In the genomic region with DNA sequence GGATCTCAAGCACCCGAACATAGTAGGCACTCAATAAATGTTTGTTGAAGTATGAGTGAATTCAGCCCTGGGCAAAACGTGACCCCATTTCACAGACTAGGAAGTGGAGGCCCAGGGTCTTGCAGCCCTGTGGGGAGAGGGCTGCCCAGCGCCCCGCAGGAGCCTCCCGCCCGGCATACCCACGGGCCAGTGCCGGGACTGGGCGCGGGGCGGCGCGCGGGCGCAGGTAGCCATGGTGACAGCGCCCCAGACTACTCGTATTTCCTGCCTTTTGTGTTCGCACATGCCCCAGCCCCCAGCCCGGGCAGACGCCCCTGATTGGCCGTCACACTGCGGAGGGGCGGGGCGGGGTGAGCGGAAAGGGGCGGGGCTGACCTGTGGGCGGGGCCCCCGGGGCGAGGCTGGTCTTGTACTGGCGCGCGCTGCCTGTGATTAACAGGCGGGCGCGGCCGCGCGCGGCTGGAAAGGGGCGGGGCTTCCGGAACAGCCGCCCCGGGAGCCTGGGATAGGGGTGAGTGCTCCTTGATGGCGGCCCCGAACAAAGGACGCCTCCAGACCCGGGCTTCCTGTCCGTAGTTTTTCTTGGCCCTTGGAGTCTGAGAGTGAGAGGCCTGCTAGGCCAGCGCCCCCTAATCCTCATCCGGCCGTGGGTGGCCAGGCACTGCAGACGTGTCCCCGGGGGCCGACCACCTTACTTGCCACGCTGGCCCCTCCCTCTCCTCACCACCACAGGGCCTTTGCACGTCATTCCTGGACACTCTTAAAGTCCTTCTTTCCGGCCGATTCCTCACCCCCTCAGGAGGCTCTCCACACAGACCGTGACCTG, we compare ENCODE assay signal across 8 cellular contexts.
DNase-seq lines count a peak whose midpoint lies in the region; ATAC-seq lines count a peak whose summit lies in the region.

No MANE protein-coding gene starts in this region.

- H3K4me2 ChIP-seq in neuronal stem cell (ENCODE audit: insufficient read depth, low read length, poor library complexity, severe bottlenecking), result peak overlapping the region; percentile 35

- H4K8ac ChIP-seq in neuronal stem cell (ENCODE audit: low read depth, low read length), result peak overlapping the region; percentile 7

- H3K9ac ChIP-seq in neuronal stem cell (ENCODE audit: low read depth, low read length, poor library complexity), result peak overlapping the region; percentile 44

- peak overlapping the region; percentile 33 for H2BK120ac ChIP-seq in neuronal stem cell (ENCODE audit: low read depth, low read length)

- in situ Hi-C loops in KBM-7 (cut with MboI; ENCODE audit: low pct_unique_long_range_greater_than_20kb, low sequenced_read_pairs), result no loop called here

- H3K4me1 ChIP-seq in neuronal stem cell (ENCODE audit: control insufficient read depth in 2 of 2, insufficient read depth in 1 of 2, low read depth in 1 of 2, low read length in 2 of 2), result peaks cover 29 to 38% of the 10 kb centered on the region in 2 donors

- whole genome bisulfite sequencing in neuronal stem cell (ENCODE audit: extremely low coverage in 2 of 2, insufficient read length in 2 of 2, insufficient replicate concordance in 1 of 2), 2 donors, result no CpG with 5 or more reads among the region's 59 CpGs

- H2BK12ac ChIP-seq in neuronal stem cell (ENCODE audit: low read length), result peak overlapping the region; percentile 75

- H2BK15ac ChIP-seq in neuronal stem cell (ENCODE audit: low read length), result peak overlapping the region; percentile 59

- H2AK5ac ChIP-seq in neuronal stem cell (ENCODE audit: low read depth, low read length), result peak overlapping the region; percentile 97

- H3K36me3 ChIP-seq in neuronal stem cell (replicated peaks in 1 of 2; ENCODE audit: control insufficient read depth in 2 of 2, insufficient read depth in 2 of 2, low read length in 2 of 2), result peaks cover 2 to 31% of the 10 kb centered on the region in 2 donors

- no peaks in the 10 kb centered on the region for H3K9me3 ChIP-seq in neuronal stem cell (replicated peaks in 1 of 2; ENCODE audit: control insufficient read depth in 2 of 2, insufficient read depth in 1 of 2, low read depth in 1 of 2, low read length in 2 of 2)

- peak overlapping the region; percentile 60 for H2BK5ac ChIP-seq in neuronal stem cell (ENCODE audit: low read length)

- H3K27ac ChIP-seq in neuronal stem cell (replicated peaks; ENCODE audit: low read length), result peak overlapping the region; percentile 59

- H3K14ac ChIP-seq in neuronal stem cell (ENCODE audit: low read length), result peak overlapping the region; percentile 43

- H4K91ac ChIP-seq in neuronal stem cell (ENCODE audit: low read depth, low read length, poor library complexity), result no peak overlapping the region

- peak overlapping the region; percentile 93 for H3K18ac ChIP-seq in neuronal stem cell (ENCODE audit: low read length)

- peaks cover 17% of the 10 kb centered on the region for H3K79me1 ChIP-seq in neuronal stem cell (ENCODE audit: low read depth, low read length)

- H3K27me3 ChIP-seq in neuronal stem cell (ENCODE audit: control insufficient read depth in 3 of 3, insufficient read depth in 3 of 3, low read depth in 1 of 3, low read length in 3 of 3), result no peaks in the 10 kb centered on the region

- peak overlapping the region; percentile 92 for H3K23ac ChIP-seq in neuronal stem cell (ENCODE audit: low read depth, low read length, poor library complexity)

- H3K4me3 ChIP-seq in neuronal stem cell (ENCODE audit: low read length in 2 of 2), result peak overlapping the region; percentile 20 to 28

- H3K4ac ChIP-seq in neuronal stem cell (ENCODE audit: low read length), result peak overlapping the region; percentile 95

- DNase-seq in Daoy (ENCODE audit: low read depth), result peak; percentile 97
- peak; percentile 91 for DNase-seq in KBM-7
- peak; percentile 88 for DNase-seq in SIG-M5 treated with dmso at 0.1 percent for 504 hours (lab: John Stamatoyannopoulos, UW; ENCODE audit: unreplicated experiment)
- DNase-seq in activated naive CD4-positive, alpha-beta T cell treated with Interleukin-2 at 50 U/mL for 16 hours, result peak; percentile 95
- DNase-seq in foreskin melanocyte, result peak; percentile 89
- peak; percentile 95 for DNase-seq in neuronal stem cell (ENCODE audit: low spot score)
- peak; percentile 88 for DNase-seq in stromal cell of bone marrow (ENCODE audit: low read depth)

- peak overlapping the region; percentile 79 for H2AFZ ChIP-seq in neuronal stem cell (ENCODE audit: low read length)

- peak; percentile 73 for ATAC-seq in GM21723 (IDR thresholded peaks at IDR 0.05; ENCODE audit: unreplicated experiment)

Comparison
In these comparisons a context has a peak if more than half of its experiments do, and no peak if none do; other contexts are left out.
1. Peak in every context shown above with its lines: DNase-seq, ATAC-seq, H3K4me3 ChIP-seq and H3K27ac ChIP-seq.